ENCODE assay signal across 1 cellular context in genomic region chr4:135718019-135718418, GRCh38.
TF ChIP-seq lines count a peak whose summit lies in the region.

No MANE protein-coding gene starts in this region.

TF ChIP-seq in HCT116, 20 proteins besides CTCF, POLR2A, EP300 and RAD21 (continued from another document):
- TF ChIP-seq SP1 (IDR thresholded peaks at IDR 0.05; ENCODE audit: low read depth) (no peak), EZH2phosphoT487 (IDR thresholded peaks at IDR 0.05; ENCODE audit: borderline replicate concordance) (no peak), CBX3 (IDR thresholded peaks at IDR 0.05; ENCODE audit: low read depth) (no peak), JUND (IDR thresholded peaks at IDR 0.05) (no peak), EZH2 (IDR thresholded peaks at IDR 0.05) (no peak), ZNF274 (IDR thresholded peaks at IDR 0.05; ENCODE audit: low read depth, low read length) (no peak), MAX (IDR thresholded peaks at IDR 0.05) (no peak), ZBTB33 (IDR thresholded peaks at IDR 0.05; ENCODE audit: extremely low read depth, insufficient replicate concordance, low read length) (no peak), TCF7L2 (IDR thresholded peaks at IDR 0.05; ENCODE audit: borderline replicate concordance, extremely low read depth, insufficient read depth, insufficient read length) (no peak), POLR2AphosphoS5 (IDR thresholded peaks at IDR 0.05; ENCODE audit: low read depth, low read length) (no peak), CEBPB (IDR thresholded peaks at IDR 0.05; ENCODE audit: low read depth) (no peak), ATF3 (IDR thresholded peaks at IDR 0.05) (no peak), SIN3A (IDR thresholded peaks at IDR 0.05; ENCODE audit: low read depth) (no peak), YY1 (IDR thresholded peaks at IDR 0.05; ENCODE audit: extremely low read depth, insufficient replicate concordance, low read depth, low read length) (no peak), EGR1 (IDR thresholded peaks at IDR 0.05; ENCODE audit: low read depth) (no peak)
